ENCODE assay signal across 12 cellular contexts in genomic region chr5:109694451-109694891, GRCh38. TPM values are rescaled to one million over a fixed set of nuclear protein-coding genes. Genes with fewer than 3 reads are reported as not detected.
DNase-seq lines count a peak whose midpoint lies in the region; ATAC-seq, FAIRE-seq and TF ChIP-seq lines count a peak whose summit lies in the region.
"Had no signal": no experiment of that assay in that cellular context is flagged by ENCODE, and none has a peak within 500 bp of the region (broad histone marks: within the 10 kb centered on the region; RNA-seq: fewer than 3 reads in every experiment).

No MANE protein-coding gene starts in this region.

- peaks cover 51% of the 10 kb centered on the region for H3K4me1 ChIP-seq in HepG2 (ENCODE audit: insufficient read depth, low read length)
- peaks cover 0 to 61% (median 24%) of the 10 kb centered on the region in 4 donors for H3K4me1 ChIP-seq in right lobe of liver
- H3K4me1 ChIP-seq in adipocyte (ENCODE audit: control insufficient read depth, insufficient read depth, low read length) = peaks cover 42% of the 10 kb centered on the region
- peaks cover 9% of the 10 kb centered on the region for H3K4me1 ChIP-seq in mesenchymal stem cell (ENCODE audit: control insufficient read depth, insufficient read depth, low read depth, low read length)
- peaks cover 18 to 37% of the 10 kb centered on the region in 2 donors for H3K4me1 ChIP-seq in thyroid gland

- no TSS peak for BruUV-seq in HepG2 (replicated peaks; lab: Mats Ljungman, UMichigan)

- CTCF ChIA-PET in HepG2 (lab: Yijun Ruan, JAX; ENCODE audit: low intra/inter-chr PET ratio, low total read pairs) = no interaction called here

- TF ChIP-seq EP300 in HepG2 (IDR thresholded peaks at IDR 0.05; ENCODE audit: low read depth in 2 of 2, low read length in 2 of 2) (no peak), HepG2 (CRISPR knock-in tag; IDR thresholded peaks at IDR 0.05; ENCODE audit: borderline replicate concordance) (no peak)

- H3K9me3 ChIP-seq in HepG2 (ENCODE audit: low read length) = no peaks in the 10 kb centered on the region
- no peaks in the 10 kb centered on the region for H3K9me3 ChIP-seq in right lobe of liver
- H3K9me3 ChIP-seq in adipocyte (ENCODE audit: control insufficient read depth, low read length) = no peaks in the 10 kb centered on the region
- H3K9me3 ChIP-seq in mesenchymal stem cell (ENCODE audit: control insufficient read depth, low read length) = no peaks in the 10 kb centered on the region
- H3K9me3 ChIP-seq in thyroid gland = no peaks in the 10 kb centered on the region

- H3K79me1 ChIP-seq in mesenchymal stem cell (replicated peaks; ENCODE audit: low read length, poor library complexity, severe bottlenecking) = peaks cover 3% of the 10 kb centered on the region

- TF ChIP-seq POLR2A in HepG2 (IDR thresholded peaks at IDR 0.05; ENCODE audit: insufficient read depth in 1 of 2, low read depth in 2 of 2, low read length in 2 of 2) (no peak), right lobe of liver (IDR thresholded peaks at IDR 0.05) (no peak), thyroid gland (IDR thresholded peaks at IDR 0.05) (no peak)

- no peaks in the 10 kb centered on the region; a peak in 1 of 5 replicates for H3K27me3 ChIP-seq in HepG2 (ENCODE audit: control insufficient read depth in 1 of 2, insufficient read depth in 2 of 2, low read length in 2 of 2)
- no peaks in the 10 kb centered on the region for H3K27me3 ChIP-seq in right lobe of liver
- no peaks in the 10 kb centered on the region for H3K27me3 ChIP-seq in adipocyte (replicated peaks; ENCODE audit: control insufficient read depth, insufficient read depth, low read length)
- no peaks in the 10 kb centered on the region for H3K27me3 ChIP-seq in mesenchymal stem cell (ENCODE audit: control insufficient read depth in 1 of 2, insufficient read depth in 1 of 2, low read length in 2 of 2)
- no peaks in the 10 kb centered on the region for H3K27me3 ChIP-seq in thyroid gland

- no peak overlapping the region for H4K91ac ChIP-seq in mesenchymal stem cell (ENCODE audit: low read length)

- DNase-seq in HepG2 (ENCODE audit: low spot score) (no peak), right lobe of liver (no peak), adipocyte (ENCODE audit: low read depth) (peak; percentile 40), mesenchymal stem cell (peak; percentile 68), NCI-H1930 (lab: John Stamatoyannopoulos, UW) (no peak), KG1 (lab: John Stamatoyannopoulos, UW) (no peak), thyroid gland (no peak), amygdala (lab: John Stamatoyannopoulos, UW) (no peak)
- DNase-seq: C1 segment of cervical spinal cord, H9, NCI-H510A, T-helper 9 cell had no signal

- no peak overlapping the region for H3K27ac ChIP-seq in HepG2 (ENCODE audit: extremely low read length, insufficient read depth, low read length)
- peak overlapping the region in 1 of 3 donors; percentile 3 for H3K27ac ChIP-seq in right lobe of liver
- H3K27ac ChIP-seq in mesenchymal stem cell (ENCODE audit: low read length, poor library complexity, severe bottlenecking) = peak overlapping the region; percentile 38
- H3K27ac ChIP-seq in thyroid gland = no peak overlapping the region

- H3K4me3 ChIP-seq in HepG2 (replicated peaks in 1 of 3; ENCODE audit: insufficient read depth in 1 of 3, low read depth in 2 of 3, low read length in 3 of 3) (no peak overlapping the region), right lobe of liver (no peak overlapping the region), adipocyte (ENCODE audit: low read length) (no peak overlapping the region), mesenchymal stem cell (ENCODE audit: insufficient read depth in 1 of 2, low read depth in 1 of 2, low read length in 2 of 2) (no peak overlapping the region), thyroid gland (replicated peaks in 1 of 3) (no peak overlapping the region)

- H4K8ac ChIP-seq in mesenchymal stem cell (ENCODE audit: low read length) = no peak overlapping the region

- peaks cover 60% of the 10 kb centered on the region for H4K20me1 ChIP-seq in HepG2 (ENCODE audit: insufficient read depth, low read length)

- no peak overlapping the region for H2BK12ac ChIP-seq in mesenchymal stem cell (ENCODE audit: low read length in 2 of 2)

- no peak overlapping the region for H2AK5ac ChIP-seq in mesenchymal stem cell (ENCODE audit: low read length, severe bottlenecking)

- no peak overlapping the region for H2BK5ac ChIP-seq in mesenchymal stem cell (ENCODE audit: low read depth, low read length, poor library complexity, severe bottlenecking)

- intact Hi-C loops in HepG2 (cut with micrococcal nuclease; ENCODE audit: unreplicated experiment) (loop anchor here (5.0 kb wide), 4 partner anchors 58 to 947 kb away; partner anchors contain the start of gene FER), right lobe of liver (cut with DNase I) (no loop called here), thyroid gland (cut with DNase I) (no loop called here)

- no peak overlapping the region for H2BK15ac ChIP-seq in mesenchymal stem cell (ENCODE audit: low read depth, poor library complexity, severe bottlenecking)

- H3K14ac ChIP-seq in mesenchymal stem cell (ENCODE audit: low read length in 2 of 2) = no peak overlapping the region

- peak overlapping the region; percentile 67; the same call in 1 of the 2 replicates for H3K4me2 ChIP-seq in HepG2 (ENCODE audit: low read depth, low read length)
- H3K4me2 ChIP-seq in mesenchymal stem cell (ENCODE audit: low read length, poor library complexity, severe bottlenecking) = peak overlapping the region; percentile 22

- in situ Hi-C loops in HepG2 (cut with HindIII; ENCODE audit: extremely low pct_ligation_motif_present, low pct_unique_long_range_greater_than_20kb) = loop anchor here (5.0 to 25.0 kb wide), 3 partner anchors 308 to 782 kb away; no protein-coding TSS in a partner anchor

- no peak overlapping the region for H3K9ac ChIP-seq in HepG2 (ENCODE audit: insufficient read depth, low read depth, low read length)
- no peak overlapping the region for H3K9ac ChIP-seq in adipocyte (ENCODE audit: low read length)
- no peak overlapping the region for H3K9ac ChIP-seq in mesenchymal stem cell (ENCODE audit: low read length)

- H3K4ac ChIP-seq in mesenchymal stem cell (ENCODE audit: low read depth in 1 of 2, low read length in 2 of 2) = no peak overlapping the region

- FAIRE-seq in HepG2 (lab: Jason Lieb, UNC) = no peak

- H3K36me3 ChIP-seq in HepG2 (replicated peaks in 1 of 2; ENCODE audit: control insufficient read depth in 1 of 2, insufficient read depth in 2 of 2, low read length in 2 of 2) (no peaks in the 10 kb centered on the region; a peak in 1 of 5 replicates), right lobe of liver (no peaks in the 10 kb centered on the region), adipocyte (ENCODE audit: control insufficient read depth, insufficient read depth, low read length, severe bottlenecking) (no peaks in the 10 kb centered on the region), mesenchymal stem cell (ENCODE audit: control insufficient read depth in 1 of 2, insufficient read depth in 2 of 2, low read depth in 1 of 2, low read length in 2 of 2) (peaks cover 0 to 2% of the 10 kb centered on the region in 2 experiments), thyroid gland (no peaks in the 10 kb centered on the region)

- 100% methylated on average over 1 of the region's 1 CpG for WGBS in HepG2 (ENCODE audit: low lambda C conversion rate)
- 100% methylated on average over 1 of the region's 1 CpG for WGBS in right lobe of liver (ENCODE audit: insufficient coverage, low coverage, low lambda C conversion rate, missing lambda C conversion rate)
- WGBS in mesenchymal stem cell = no CpG with 5 or more reads among the region's 1 CpG
- WGBS in thyroid gland, 2 donors = 95 to 100% methylated on average over 1 of the region's 1 CpG

- H2AFZ ChIP-seq in HepG2 (ENCODE audit: low read length) (no peak overlapping the region), mesenchymal stem cell (ENCODE audit: low read depth, low read length) (no peak overlapping the region)

- POLR2A ChIA-PET in HepG2 (lab: Yijun Ruan, JAX) = no interaction called here

- H3K23ac ChIP-seq in mesenchymal stem cell (ENCODE audit: low read length in 2 of 2) = no peak overlapping the region

- peaks cover 90% of the 10 kb centered on the region for H3K79me2 ChIP-seq in HepG2 (ENCODE audit: insufficient read depth, low read length)

- TF ChIP-seq CTCF in HepG2 (CRISPR knock-in tag; IDR thresholded peaks at IDR 0.05) (no peak), right lobe of liver (IDR thresholded peaks at IDR 0.05) (no peak), thyroid gland (IDR thresholded peaks at IDR 0.05) (no peak)

- no peak for TF ChIP-seq RAD21 in HepG2 (CRISPR knock-in tag; IDR thresholded peaks at IDR 0.05)

- H3K18ac ChIP-seq in mesenchymal stem cell (ENCODE audit: low read depth in 1 of 2, low read length in 2 of 2) = no peak overlapping the region

- ATAC-seq in HepG2 (no peak), right lobe of liver (no peak)

- no peak overlapping the region for H2BK120ac ChIP-seq in mesenchymal stem cell (ENCODE audit: low read depth, low read length)

RNA-seq across cellular contexts. Expression of gene MAN2A1, which starts 4.7 kb away (rescaled TPM):
- 55.0 and 80.5 TPM in 2 replicates for total RNA-seq in HepG2 (2016; rRNA removed; fragmentation: Illumina TruSeq; extraction: Trizol)
- total RNA-seq in HepG2 (2016; cell fraction: cytosol; rRNA removed; fragmentation: Illumina TruSeq; extraction: Trizol; ENCODE audit: low read depth) = 72.2 and 78.9 TPM in 2 replicates
- total RNA-seq in HepG2 (2016; cell fraction: insoluble cytoplasmic fraction; rRNA removed; fragmentation: Illumina TruSeq; extraction: Trizol) = 51.9 and 82.4 TPM in 2 replicates
- 32.4 and 37.5 TPM in 2 replicates for total RNA-seq in HepG2 (2016; cell fraction: membrane; rRNA removed; fragmentation: Illumina TruSeq; extraction: Trizol)
- total RNA-seq in HepG2 (2016; cell fraction: nucleus; rRNA removed; fragmentation: Illumina TruSeq; extraction: Trizol) = 133 and 143 TPM in 2 replicates
- 56.2 and 58.1 TPM in 2 replicates for polyA plus RNA-seq in HepG2 (2011; rRNA removed)
- 22.6 and 40.2 TPM in 2 replicates for polyA plus RNA-seq in HepG2 (2011; cell fraction: cytosol; rRNA removed)
- 28.0 and 37.9 TPM in 2 replicates for polyA plus RNA-seq in HepG2 (2011; cell fraction: nucleus; rRNA removed)
- 76.9 and 89.0 TPM in 2 replicates for polyA plus RNA-seq in HepG2 (2012)
- polyA plus RNA-seq in HepG2 (2016; cell fraction: cytosol; fragmentation: Illumina TruSeq; extraction: Trizol; ENCODE audit: low read depth) = 1.9 and 2.2 TPM in 2 replicates
- polyA plus RNA-seq in HepG2 (2016; cell fraction: insoluble cytoplasmic fraction; fragmentation: Illumina TruSeq; extraction: Trizol; ENCODE audit: low read depth) = 28.4 and 30.3 TPM in 2 replicates
- 5.1 and 6.9 TPM in 2 replicates for polyA plus RNA-seq in HepG2 (2016; cell fraction: membrane; fragmentation: Illumina TruSeq; extraction: Trizol; ENCODE audit: low read depth)
- 91.6 and 95.2 TPM in 2 replicates for polyA plus RNA-seq in HepG2 (2016; cell fraction: nucleus; fragmentation: Illumina TruSeq; extraction: Trizol; ENCODE audit: insufficient read depth, low read depth)
- polyA minus RNA-seq in HepG2 (2011; rRNA and poly(A)+ RNA removed; ENCODE audit: low replicate concordance) = 47.8 and 93.4 TPM in 2 replicates
- 110 and 149 TPM in 2 replicates for polyA minus RNA-seq in HepG2 (2011; cell fraction: cytosol; rRNA and poly(A)+ RNA removed)
- 230 and 293 TPM in 2 replicates for polyA minus RNA-seq in HepG2 (2011; cell fraction: nucleus; rRNA and poly(A)+ RNA removed)
- 10 to 100 TPM; 48.1 to 68.8 (median 61.9) TPM for total RNA-seq in right lobe of liver
- polyA plus RNA-seq in mesenchymal stem cell (2013, experiment 1 of 2) = 77.9 TPM
- 78.7 TPM for polyA plus RNA-seq in mesenchymal stem cell (2013, experiment 2 of 2)
- total RNA-seq in thyroid gland = 10 to 100 TPM; 53.1 to 83.6 (median 59.3) TPM

Comparison
In these comparisons a context has a peak if more than half of its experiments do, and no peak if none do; other contexts are left out.
1. DNase-seq: peak in adipocyte (single experiment) and mesenchymal stem cell (single experiment); none in HepG2 (single experiment), right lobe of liver (0 of 3), NCI-H1930 (0 of 2), KG1 (single experiment), thyroid gland (0 of 2) and amygdala (0 of 56).